ENCODE assay signal across 21 cellular contexts in the genomic region with DNA sequence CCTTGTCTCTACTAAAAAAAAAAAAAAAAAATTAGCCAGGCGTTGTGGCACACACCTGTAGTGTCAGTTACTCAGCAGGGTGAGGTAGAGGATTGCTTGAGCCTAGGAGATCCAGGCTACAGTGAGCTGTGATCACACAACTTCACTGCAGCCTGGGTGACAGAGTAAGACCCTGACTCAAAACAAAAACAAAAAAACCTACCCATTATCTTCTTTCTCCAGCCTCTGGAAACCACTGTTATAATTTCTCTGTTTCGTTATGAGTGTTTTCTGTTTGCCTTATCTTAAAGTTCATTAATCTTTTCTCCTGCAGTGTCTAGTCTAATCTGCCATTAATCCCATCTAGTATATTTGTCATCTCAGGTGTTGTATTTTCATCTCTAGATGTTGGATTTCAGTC. TPM values are rescaled to one million over a fixed set of nuclear protein-coding genes. Genes with fewer than 3 reads are reported as not detected.
DNase-seq lines count a peak whose midpoint lies in the region; ATAC-seq and TF ChIP-seq lines count a peak whose summit lies in the region.
"Had no signal": no experiment of that assay in that cellular context is flagged by ENCODE, and none has a peak within 500 bp of the region (broad histone marks: within the 10 kb centered on the region; RNA-seq: fewer than 3 reads in every experiment).

No MANE protein-coding gene starts in this region.

- no peak for TF ChIP-seq CTCF in activated CD8-positive, alpha-beta T cell treated with anti-CD3 and anti-CD28 coated beads for 36 hours (IDR thresholded peaks at IDR 0.05)
- TF ChIP-seq CTCF in thyroid gland (IDR thresholded peaks at IDR 0.05), result no peak

- H3K27ac ChIP-seq in thyroid gland, result no peak overlapping the region
- H3K27ac ChIP-seq: C4-2B, left ventricle myocardium inferior, neutrophil, stomach, upper lobe of left lung had no signal

- no peaks in the 10 kb centered on the region for H3K9me3 Mint-ChIP-seq in activated CD8-positive, alpha-beta T cell treated with anti-CD3 and anti-CD28 coated beads for 36 hours
- H3K9me3 Mint-ChIP-seq in activated CD8-positive, alpha-beta T cell treated with anti-CD3 and anti-CD28 coated beads, Interleukin-2, amount 10 ng/mL, durations not matched to agents 7 days and 5 days (ENCODE audit: insufficient read depth), result no peaks in the 10 kb centered on the region
- H3K9me3 Mint-ChIP-seq in activated T-helper 2 cell treated with anti-CD3 and anti-CD28 coated beads, Interferon-gamma antibody, Interleukin-2, Interleukin-4, amounts not matched to agents 10 μg/mL and 5 μg/mL and 100 μg/mL, durations not matched to agents 14 hours and 24 hours and 36 hours, result no peaks in the 10 kb centered on the region

- no peaks in the 10 kb centered on the region for H3K27me3 Mint-ChIP-seq in activated CD8-positive, alpha-beta T cell treated with anti-CD3 and anti-CD28 coated beads for 36 hours
- no peaks in the 10 kb centered on the region for H3K27me3 Mint-ChIP-seq in activated CD8-positive, alpha-beta T cell treated with anti-CD3 and anti-CD28 coated beads, Interleukin-2, amount 10 ng/mL, durations not matched to agents 7 days and 5 days (ENCODE audit: low read depth)
- no peaks in the 10 kb centered on the region for H3K27me3 Mint-ChIP-seq in activated T-helper 2 cell treated with anti-CD3 and anti-CD28 coated beads, Interferon-gamma antibody, Interleukin-2, Interleukin-4, amounts not matched to agents 10 μg/mL and 5 μg/mL and 100 μg/mL, durations not matched to agents 14 hours and 24 hours and 36 hours (ENCODE audit: low read depth)

- 91 to 94% methylated on average over 2 of the region's 2 CpGs for WGBS in thyroid gland, 2 donors

- H3K4me3 Mint-ChIP-seq in activated CD8-positive, alpha-beta T cell treated with anti-CD3 and anti-CD28 coated beads for 36 hours, result no peak overlapping the region
- no peak overlapping the region for H3K4me3 Mint-ChIP-seq in activated CD8-positive, alpha-beta T cell treated with anti-CD3 and anti-CD28 coated beads, Interleukin-2, amount 10 ng/mL, durations not matched to agents 7 days and 5 days
- no peak overlapping the region for H3K4me3 Mint-ChIP-seq in activated T-helper 2 cell treated with anti-CD3 and anti-CD28 coated beads, Interferon-gamma antibody, Interleukin-2, Interleukin-4, amounts not matched to agents 10 μg/mL and 5 μg/mL and 100 μg/mL, durations not matched to agents 14 hours and 24 hours and 36 hours (ENCODE audit: low read depth)

- peak; percentile 97 for ATAC-seq in activated CD8-positive, alpha-beta T cell treated with anti-CD3 and anti-CD28 coated beads for 36 hours
- no peak for ATAC-seq in activated CD8-positive, alpha-beta T cell treated with anti-CD3 and anti-CD28 coated beads, Interleukin-2, amount 10 ng/mL, durations not matched to agents 7 days and 5 days
- peak; percentile 65 for ATAC-seq in GM18502 (IDR thresholded peaks at IDR 0.05; ENCODE audit: poor library complexity, unreplicated experiment)
- peak; percentile 63 for ATAC-seq in HG02884 (IDR thresholded peaks at IDR 0.05; ENCODE audit: unreplicated experiment)
- ATAC-seq in HG03097 (IDR thresholded peaks at IDR 0.05; ENCODE audit: low FRiP score, unreplicated experiment), result no peak
- ATAC-seq in HG02763 (IDR thresholded peaks at IDR 0.05; ENCODE audit: unreplicated experiment), result no peak
- ATAC-seq: Panc1 had no signal

- POLR2A ChIA-PET in activated CD8-positive, alpha-beta T cell treated with anti-CD3 and anti-CD28 coated beads for 36 hours (lab: Charles Lee), result interaction anchor here (1.5 kb wide), 1 partner anchor 18 kb away, joined by 5 read pairs; the partner anchor contains the start of gene CLTC
- POLR2A ChIA-PET in activated CD8-positive, alpha-beta T cell treated with anti-CD3 and anti-CD28 coated beads, Interleukin-2, amount 10 ng/mL, durations not matched to agents 7 days and 5 days (lab: Charles Lee), result interaction anchor here (0.6 to 1.7 kb wide), 2 partner anchors 18 to 21 kb away, joined by 3 to 12 read pairs; partner anchors contain the start of gene CLTC

- no peaks in the 10 kb centered on the region for H3K27me3 ChIP-seq in thyroid gland
- H3K27me3 ChIP-seq: neutrophil, stomach, upper lobe of left lung had no signal

- peak; percentile 22 for DNase-seq in activated CD8-positive, alpha-beta T cell treated with anti-CD3 and anti-CD28 coated beads for 36 hours
- no peak for DNase-seq in activated CD8-positive, alpha-beta T cell treated with anti-CD3 and anti-CD28 coated beads, Interleukin-2, amount 10 ng/mL, durations not matched to agents 7 days and 5 days
- DNase-seq in activated T-helper 2 cell treated with anti-CD3 and anti-CD28 coated beads, Interferon-gamma antibody, Interleukin-2, Interleukin-4, amounts not matched to agents 10 μg/mL and 5 μg/mL and 100 μg/mL, durations not matched to agents 14 hours and 24 hours and 36 hours (ENCODE audit: low spot score), result peak; percentile 23
- DNase-seq in thyroid gland, result no peak
- DNase-seq: activated effector memory CD4-positive, alpha-beta T cell treated with anti-CD3 and anti-CD28 coated beads, Interleukin-2, amount 50 U/mL, for 16 hours; DMS 273 treated with DMSO at 0.1 percent for 48 hours; GDM1; glutamatergic neuron; left ventricle myocardium inferior; NCI-H146; NCI-H774; stomach; T-helper 9 cell; upper lobe of left lung had no signal

- no peak overlapping the region for H3K4me3 ChIP-seq in thyroid gland (replicated peaks in 1 of 3)
- H3K4me3 ChIP-seq: left ventricle myocardium inferior, stomach, upper lobe of left lung had no signal

- peaks cover 10% of the 10 kb centered on the region for H3K4me1 Mint-ChIP-seq in activated CD8-positive, alpha-beta T cell treated with anti-CD3 and anti-CD28 coated beads for 36 hours (ENCODE audit: low read depth)
- H3K4me1 Mint-ChIP-seq in activated CD8-positive, alpha-beta T cell treated with anti-CD3 and anti-CD28 coated beads, Interleukin-2, amount 10 ng/mL, durations not matched to agents 7 days and 5 days (ENCODE audit: low read depth), result peaks cover 3% of the 10 kb centered on the region
- peaks cover 19% of the 10 kb centered on the region for H3K4me1 Mint-ChIP-seq in activated T-helper 2 cell treated with anti-CD3 and anti-CD28 coated beads, Interferon-gamma antibody, Interleukin-2, Interleukin-4, amounts not matched to agents 10 μg/mL and 5 μg/mL and 100 μg/mL, durations not matched to agents 14 hours and 24 hours and 36 hours (ENCODE audit: low read depth)

- TF ChIP-seq POLR2A in thyroid gland (IDR thresholded peaks at IDR 0.05), result no peak

- intact Hi-C loops in activated CD8-positive, alpha-beta T cell treated with anti-CD3 and anti-CD28 coated beads for 36 hours (cut with micrococcal nuclease), result no loop called here
- intact Hi-C loops in activated T-helper 2 cell treated with anti-CD3 and anti-CD28 coated beads, Interferon-gamma antibody, Interleukin-2, Interleukin-4, amounts not matched to agents 10 μg/mL and 5 μg/mL and 100 μg/mL, durations not matched to agents 14 hours and 24 hours and 36 hours (cut with micrococcal nuclease), result loop anchor here (1.0 to 2.0 kb wide), 2 partner anchors 18 to 41 kb away; partner anchors contain the start of gene CLTC
- intact Hi-C loops in thyroid gland (cut with DNase I), result no loop called here

- CTCF ChIA-PET in activated CD8-positive, alpha-beta T cell treated with anti-CD3 and anti-CD28 coated beads for 36 hours (lab: Charles Lee), result interaction anchor here (1.6 kb wide), 1 partner anchor 11 kb away, joined by 5 read pairs; no protein-coding TSS in a partner anchor
- CTCF ChIA-PET in activated CD8-positive, alpha-beta T cell treated with anti-CD3 and anti-CD28 coated beads, Interleukin-2, amount 10 ng/mL, durations not matched to agents 7 days and 5 days (lab: Charles Lee), result interaction anchor here (1.9 kb wide), 1 partner anchor 80 kb away, joined by 6 read pairs; no protein-coding TSS in a partner anchor

- H3K36me3 ChIP-seq in thyroid gland, result peaks cover 12 to 13% of the 10 kb centered on the region in 2 donors

- H3K27ac Mint-ChIP-seq in activated CD8-positive, alpha-beta T cell treated with anti-CD3 and anti-CD28 coated beads for 36 hours, result no peak overlapping the region
- no peak overlapping the region for H3K27ac Mint-ChIP-seq in activated CD8-positive, alpha-beta T cell treated with anti-CD3 and anti-CD28 coated beads, Interleukin-2, amount 10 ng/mL, durations not matched to agents 7 days and 5 days
- H3K27ac Mint-ChIP-seq in activated T-helper 2 cell treated with anti-CD3 and anti-CD28 coated beads, Interferon-gamma antibody, Interleukin-2, Interleukin-4, amounts not matched to agents 10 μg/mL and 5 μg/mL and 100 μg/mL, durations not matched to agents 14 hours and 24 hours and 36 hours, result peak overlapping the region; percentile 43

- H3K9me3 ChIP-seq in thyroid gland, result no peaks in the 10 kb centered on the region
- H3K9me3 ChIP-seq: left ventricle myocardium inferior, neutrophil, stomach, upper lobe of left lung had no signal

- H3K4me1 ChIP-seq in thyroid gland, result no peaks in the 10 kb centered on the region
- H3K4me1 ChIP-seq: left ventricle myocardium inferior, stomach, upper lobe of left lung had no signal

- peaks cover 24% of the 10 kb centered on the region for H3K36me3 Mint-ChIP-seq in activated CD8-positive, alpha-beta T cell treated with anti-CD3 and anti-CD28 coated beads for 36 hours (ENCODE audit: low read depth)
- H3K36me3 Mint-ChIP-seq in activated CD8-positive, alpha-beta T cell treated with anti-CD3 and anti-CD28 coated beads, Interleukin-2, amount 10 ng/mL, durations not matched to agents 7 days and 5 days (ENCODE audit: low read depth), result peaks cover 23% of the 10 kb centered on the region
- peaks cover 51% of the 10 kb centered on the region for H3K36me3 Mint-ChIP-seq in activated T-helper 2 cell treated with anti-CD3 and anti-CD28 coated beads, Interferon-gamma antibody, Interleukin-2, Interleukin-4, amounts not matched to agents 10 μg/mL and 5 μg/mL and 100 μg/mL, durations not matched to agents 14 hours and 24 hours and 36 hours (ENCODE audit: low read depth)

RNA-seq across cellular contexts. Expression of gene CLTC, which starts 18.6 kb away (rescaled TPM):
- 100 to 1,000 TPM; 137 to 142 TPM for total RNA-seq in activated CD8-positive, alpha-beta T cell treated with anti-CD3 and anti-CD28 coated beads for 36 hours
- 100 to 1,000 TPM; 126 to 131 TPM for total RNA-seq in activated CD8-positive, alpha-beta T cell treated with anti-CD3 and anti-CD28 coated beads, Interleukin-2, amount 10 ng/mL, durations not matched to agents 7 days and 5 days
- 188 and 193 TPM in 2 replicates for total RNA-seq in activated T-helper 2 cell treated with anti-CD3 and anti-CD28 coated beads, Interferon-gamma antibody, Interleukin-2, Interleukin-4, amounts not matched to agents 10 μg/mL and 5 μg/mL and 100 μg/mL, durations not matched to agents 14 hours and 24 hours and 36 hours
- total RNA-seq in thyroid gland, result 100 to 1,000 TPM; 250 to 474 (median 364) TPM

RNA-seq across cellular contexts. Expression of gene DHX40, which starts 35.7 kb away (rescaled TPM):
- 10 to 100 TPM; 24.7 to 24.9 TPM for total RNA-seq in activated CD8-positive, alpha-beta T cell treated with anti-CD3 and anti-CD28 coated beads for 36 hours
- total RNA-seq in activated CD8-positive, alpha-beta T cell treated with anti-CD3 and anti-CD28 coated beads, Interleukin-2, amount 10 ng/mL, durations not matched to agents 7 days and 5 days, result 10 to 100 TPM; 17.7 to 20.8 TPM
- 16.7 and 18.2 TPM in 2 replicates for total RNA-seq in activated T-helper 2 cell treated with anti-CD3 and anti-CD28 coated beads, Interferon-gamma antibody, Interleukin-2, Interleukin-4, amounts not matched to agents 10 μg/mL and 5 μg/mL and 100 μg/mL, durations not matched to agents 14 hours and 24 hours and 36 hours
- 10 to 100 TPM; 47.8 to 65.4 (median 59.7) TPM for total RNA-seq in thyroid gland

Comparison
In these comparisons a context has a peak if more than half of its experiments do, and no peak if none do; other contexts are left out.
1. ATAC-seq: peak in activated CD8-positive, alpha-beta T cell treated with anti-CD3 and anti-CD28 coated beads for 36 hours (single experiment), GM18502 (single experiment) and HG02884 (single experiment); none in activated CD8-positive, alpha-beta T cell treated with anti-CD3 and anti-CD28 coated beads, Interleukin-2, amount 10 ng/mL, durations not matched to agents 7 days and 5 days (single experiment), HG03097 (single experiment) and HG02763 (single experiment).
2. DNase-seq: peak in activated CD8-positive, alpha-beta T cell treated with anti-CD3 and anti-CD28 coated beads for 36 hours (single experiment) and activated T-helper 2 cell treated with anti-CD3 and anti-CD28 coated beads, Interferon-gamma antibody, Interleukin-2, Interleukin-4, amounts not matched to agents 10 μg/mL and 5 μg/mL and 100 μg/mL, durations not matched to agents 14 hours and 24 hours and 36 hours (single experiment); none in activated CD8-positive, alpha-beta T cell treated with anti-CD3 and anti-CD28 coated beads, Interleukin-2, amount 10 ng/mL, durations not matched to agents 7 days and 5 days (single experiment) and thyroid gland (0 of 2).